Comparison of ENCODE assay signal across 1 cellular context in genomic region chr1:160340866-160341265, GRCh38.
TF ChIP-seq lines count a peak whose summit lies in the region.

No MANE protein-coding gene starts in this region.

TF ChIP-seq in K562, 482 proteins besides CTCF, POLR2A, EP300 and RAD21:
- TF ChIP-seq JUN (IDR thresholded peaks at IDR 0.05; ENCODE audit: borderline replicate concordance, low read depth, low read length) = no peak
- TF ChIP-seq JUN (CRISPR knock-in tag; IDR thresholded peaks at IDR 0.05; ENCODE audit: borderline replicate concordance) = no peak
